Comparison of ENCODE assay signal across 1 cellular context in the genomic region with DNA sequence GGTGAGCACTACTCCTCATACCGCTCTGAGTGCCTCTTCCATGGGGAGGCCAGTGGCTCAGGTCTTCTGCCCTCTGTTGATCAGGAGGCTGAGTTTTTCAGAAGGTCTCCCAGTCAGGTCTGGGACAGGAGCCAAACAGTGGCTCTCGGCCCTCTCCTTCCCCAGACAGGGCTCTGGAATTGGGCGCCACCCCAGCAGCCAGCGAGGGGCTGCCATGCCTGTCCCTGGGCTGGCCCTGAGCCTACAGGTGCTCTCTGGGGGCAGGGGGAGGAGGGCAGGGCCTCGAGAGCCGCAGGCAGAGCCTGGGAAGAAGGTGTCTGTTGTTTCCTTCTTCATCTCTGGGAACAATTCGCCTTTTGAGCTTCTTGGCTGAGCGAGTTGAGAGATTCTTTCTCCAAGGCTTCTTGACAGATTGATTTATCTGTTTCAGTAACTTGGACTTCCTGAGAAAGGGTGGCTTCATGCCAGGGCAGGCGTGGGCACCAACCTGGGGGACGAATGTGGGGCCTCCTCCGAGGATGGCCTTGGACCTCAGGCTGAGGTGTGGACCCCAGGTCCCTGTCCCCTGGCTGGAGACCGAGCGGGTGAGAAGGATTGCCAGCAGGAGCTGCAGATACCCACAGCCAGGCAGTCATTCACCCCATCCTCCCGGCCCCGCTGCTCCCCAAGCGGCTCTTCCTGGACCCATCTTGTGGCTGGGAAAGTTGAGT.
TF ChIP-seq lines count a peak whose summit lies in the region.

No MANE protein-coding gene starts in this region.

TF ChIP-seq in IMR-90, 13 proteins besides CTCF, POLR2A, EP300 and RAD21 (continued from another document):
- TF ChIP-seq, protein P1, sequence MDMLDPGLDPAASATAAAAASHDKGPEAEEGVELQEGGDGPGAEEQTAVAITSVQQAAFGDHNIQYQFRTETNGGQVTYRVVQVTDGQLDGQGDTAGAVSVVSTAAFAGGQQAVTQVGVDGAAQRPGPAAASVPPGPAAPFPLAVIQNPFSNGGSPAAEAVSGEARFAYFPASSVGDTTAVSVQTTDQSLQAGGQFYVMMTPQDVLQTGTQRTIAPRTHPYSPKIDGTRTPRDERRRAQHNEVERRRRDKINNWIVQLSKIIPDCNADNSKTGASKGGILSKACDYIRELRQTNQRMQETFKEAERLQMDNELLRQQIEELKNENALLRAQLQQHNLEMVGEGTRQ (IDR thresholded peaks at IDR 0.05; ENCODE audit: low read depth, low read length), result no peak
- no peak for TF ChIP-seq MXI1 (IDR thresholded peaks at IDR 0.05; ENCODE audit: borderline replicate concordance, low read depth, low read length)
- no peak for TF ChIP-seq RFX5 (IDR thresholded peaks at IDR 0.05; ENCODE audit: low read depth, low read length)
